Comparison of ENCODE assay signal across 1 cellular context in the genomic region with DNA sequence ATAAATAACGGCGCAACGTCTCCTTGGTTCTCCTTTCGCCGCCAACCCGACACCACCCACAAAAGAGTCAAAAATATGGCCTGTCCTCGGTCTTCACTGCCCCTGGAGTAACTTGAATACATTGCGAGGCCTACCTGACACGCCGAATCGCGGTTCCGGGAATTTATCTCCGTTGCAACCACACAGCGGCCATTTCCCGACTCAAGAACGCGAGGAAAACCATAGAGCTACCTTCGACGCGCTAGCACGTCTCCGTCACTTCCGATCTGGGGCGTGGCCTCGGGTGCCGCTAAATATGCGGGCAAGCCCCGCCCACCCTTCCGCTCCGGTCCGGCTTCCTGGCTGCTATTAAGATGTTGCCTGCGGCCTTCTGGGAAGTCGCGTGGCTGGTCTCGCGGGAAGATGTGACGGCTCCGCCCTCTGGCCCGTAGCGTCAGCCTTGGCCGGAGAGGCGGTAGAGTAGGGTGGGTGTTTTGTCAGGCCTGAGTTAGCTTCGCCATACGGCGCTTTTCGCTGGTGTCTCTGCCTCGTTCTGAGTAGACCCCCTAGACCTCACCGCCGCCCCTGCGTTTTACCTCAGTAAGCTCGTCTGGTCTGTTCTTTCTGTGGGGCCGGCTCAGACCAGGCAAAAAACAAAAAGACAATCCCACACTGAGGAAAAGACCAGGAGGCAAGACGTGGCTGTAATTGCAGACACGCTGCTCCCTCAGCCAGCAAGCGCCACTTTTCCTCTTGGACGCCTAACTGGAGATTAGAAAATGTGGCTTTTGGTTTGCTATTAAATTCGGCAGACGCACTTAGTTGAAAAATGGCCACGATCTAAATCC.
A peak's percentile ranks its signal among the peaks of the same experiment; 100 is the strongest.
TF ChIP-seq lines count a peak whose summit lies in the region.

A gene with protein sequence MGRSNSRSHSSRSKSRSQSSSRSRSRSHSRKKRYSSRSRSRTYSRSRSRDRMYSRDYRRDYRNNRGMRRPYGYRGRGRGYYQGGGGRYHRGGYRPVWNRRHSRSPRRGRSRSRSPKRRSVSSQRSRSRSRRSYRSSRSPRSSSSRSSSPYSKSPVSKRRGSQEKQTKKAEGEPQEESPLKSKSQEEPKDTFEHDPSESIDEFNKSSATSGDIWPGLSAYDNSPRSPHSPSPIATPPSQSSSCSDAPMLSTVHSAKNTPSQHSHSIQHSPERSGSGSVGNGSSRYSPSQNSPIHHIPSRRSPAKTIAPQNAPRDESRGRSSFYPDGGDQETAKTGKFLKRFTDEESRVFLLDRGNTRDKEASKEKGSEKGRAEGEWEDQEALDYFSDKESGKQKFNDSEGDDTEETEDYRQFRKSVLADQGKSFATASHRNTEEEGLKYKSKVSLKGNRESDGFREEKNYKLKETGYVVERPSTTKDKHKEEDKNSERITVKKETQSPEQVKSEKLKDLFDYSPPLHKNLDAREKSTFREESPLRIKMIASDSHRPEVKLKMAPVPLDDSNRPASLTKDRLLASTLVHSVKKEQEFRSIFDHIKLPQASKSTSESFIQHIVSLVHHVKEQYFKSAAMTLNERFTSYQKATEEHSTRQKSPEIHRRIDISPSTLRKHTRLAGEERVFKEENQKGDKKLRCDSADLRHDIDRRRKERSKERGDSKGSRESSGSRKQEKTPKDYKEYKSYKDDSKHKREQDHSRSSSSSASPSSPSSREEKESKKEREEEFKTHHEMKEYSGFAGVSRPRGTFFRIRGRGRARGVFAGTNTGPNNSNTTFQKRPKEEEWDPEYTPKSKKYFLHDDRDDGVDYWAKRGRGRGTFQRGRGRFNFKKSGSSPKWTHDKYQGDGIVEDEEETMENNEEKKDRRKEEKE (minus strand): TSS at position 268 of the 827 bp plus-strand sequence. CDS start 9,980 bp downstream, outside the sequence.

TF ChIP-seq in H1, 55 proteins besides CTCF, POLR2A, EP300 and RAD21:
- TF ChIP-seq MAFK (IDR thresholded peaks at IDR 0.05; ENCODE audit: low read depth, low read length) (no peak), TCF12 (IDR thresholded peaks at IDR 0.05; ENCODE audit: low read depth, low read length) (no peak), PHF8 (conservative IDR thresholded peaks at IDR 0.05; ENCODE audit: low read depth, low read length) (peak; percentile 98), KDM5A (IDR thresholded peaks at IDR 0.05; ENCODE audit: low read length) (no peak), SAP30 (IDR thresholded peaks at IDR 0.05; ENCODE audit: insufficient read depth, insufficient replicate concordance, low read length) (peak; percentile 53), SIN3A (conservative IDR thresholded peaks at IDR 0.05 in 1 of 2, IDR thresholded peaks at IDR 0.05 in 1 of 2; ENCODE audit: low read depth in 1 of 2, low read length in 2 of 2) (peak in 1 of 2 experiments; percentile 31; a peak in 2 of 4 replicates), YY1 (IDR thresholded peaks at IDR 0.05; ENCODE audit: low read depth, low read length) (peak; percentile 94), CHD1 (IDR thresholded peaks at IDR 0.05; ENCODE audit: low read depth, low read length) (peak; percentile 76), TBP (IDR thresholded peaks at IDR 0.05; ENCODE audit: low read depth, low read length) (peak; percentile 97), CBX8 (IDR thresholded peaks at IDR 0.05; ENCODE audit: borderline replicate concordance, low read depth, low read length) (no peak), KDM4A (IDR thresholded peaks at IDR 0.05; ENCODE audit: low read depth, low read length, severe bottlenecking) (peak; percentile 47), BCL11A (IDR thresholded peaks at IDR 0.05; ENCODE audit: low read depth in 2 of 2, low read length in 2 of 2) (no peak), RBBP5 (IDR thresholded peaks at IDR 0.05; ENCODE audit: borderline replicate concordance, low read depth, low read length) (peak; percentile 90), EGR1 (IDR thresholded peaks at IDR 0.05; ENCODE audit: borderline replicate concordance, low read depth, low read length) (0 out of 2 replicates have a peak, but pooled peaks have one; percentile 27), POLR2AphosphoS5 (IDR thresholded peaks at IDR 0.05; ENCODE audit: low read depth, low read length) (peak; percentile 100), RFX5 (IDR thresholded peaks at IDR 0.05; ENCODE audit: borderline replicate concordance, low read depth, low read length) (no peak), SP1 (IDR thresholded peaks at IDR 0.05; ENCODE audit: low read depth, low read length) (peak; percentile 76), CHD2 (IDR thresholded peaks at IDR 0.05; ENCODE audit: low read length) (peak; percentile 95), SRF (IDR thresholded peaks at IDR 0.05; ENCODE audit: low read depth, low read length) (no peak), JUND (IDR thresholded peaks at IDR 0.05; ENCODE audit: low read length) (no peak; the same call in 1 of the 2 replicates), TAF7 (optimal IDR thresholded peaks at IDR 0.05; ENCODE audit: borderline replicate concordance, low read depth, low read length) (peak; percentile 96), SIRT6 (IDR thresholded peaks at IDR 0.05; ENCODE audit: low read length) (no peak), CBX5 (IDR thresholded peaks at IDR 0.05; ENCODE audit: low read depth, low read length) (no peak), TAF1 (IDR thresholded peaks at IDR 0.05; ENCODE audit: low read depth, low read length) (peak; percentile 99), GTF2F1 (IDR thresholded peaks at IDR 0.05; ENCODE audit: borderline replicate concordance, low read depth, low read length) (peak; percentile 96), BRCA1 (IDR thresholded peaks at IDR 0.05; ENCODE audit: low read depth, low read length) (peak; percentile 82), ASH2L (IDR thresholded peaks at IDR 0.05; ENCODE audit: low read length) (peak; percentile 88), SP4 (IDR thresholded peaks at IDR 0.05; ENCODE audit: low read length) (no peak; the same call in 1 of the 2 replicates), TEAD4 (IDR thresholded peaks at IDR 0.05; ENCODE audit: low read depth, low read length) (peak; percentile 31; the same call in 1 of the 2 replicates), CREB1 (IDR thresholded peaks at IDR 0.05) (peak; percentile 83), SP2 (IDR thresholded peaks at IDR 0.05; ENCODE audit: low read length) (no peak)
- TF ChIP-seq, protein P1, sequence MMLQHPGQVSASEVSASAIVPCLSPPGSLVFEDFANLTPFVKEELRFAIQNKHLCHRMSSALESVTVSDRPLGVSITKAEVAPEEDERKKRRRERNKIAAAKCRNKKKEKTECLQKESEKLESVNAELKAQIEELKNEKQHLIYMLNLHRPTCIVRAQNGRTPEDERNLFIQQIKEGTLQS (IDR thresholded peaks at IDR 0.05; ENCODE audit: insufficient read depth, low read depth, low read length) = no peak
- TF ChIP-seq, protein P2, sequence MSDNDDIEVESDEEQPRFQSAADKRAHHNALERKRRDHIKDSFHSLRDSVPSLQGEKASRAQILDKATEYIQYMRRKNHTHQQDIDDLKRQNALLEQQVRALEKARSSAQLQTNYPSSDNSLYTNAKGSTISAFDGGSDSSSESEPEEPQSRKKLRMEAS (IDR thresholded peaks at IDR 0.05) = 0 out of 2 replicates have a peak, but pooled peaks have one; percentile 7
- TF ChIP-seq, protein P3, sequence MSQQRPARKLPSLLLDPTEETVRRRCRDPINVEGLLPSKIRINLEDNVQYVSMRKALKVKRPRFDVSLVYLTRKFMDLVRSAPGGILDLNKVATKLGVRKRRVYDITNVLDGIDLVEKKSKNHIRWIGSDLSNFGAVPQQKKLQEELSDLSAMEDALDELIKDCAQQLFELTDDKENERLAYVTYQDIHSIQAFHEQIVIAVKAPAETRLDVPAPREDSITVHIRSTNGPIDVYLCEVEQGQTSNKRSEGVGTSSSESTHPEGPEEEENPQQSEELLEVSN (IDR thresholded peaks at IDR 0.05) = peak; percentile 40; the same call in 1 of the 2 replicates
